9 cellular contexts compared by ENCODE assay signal in the genomic region with DNA sequence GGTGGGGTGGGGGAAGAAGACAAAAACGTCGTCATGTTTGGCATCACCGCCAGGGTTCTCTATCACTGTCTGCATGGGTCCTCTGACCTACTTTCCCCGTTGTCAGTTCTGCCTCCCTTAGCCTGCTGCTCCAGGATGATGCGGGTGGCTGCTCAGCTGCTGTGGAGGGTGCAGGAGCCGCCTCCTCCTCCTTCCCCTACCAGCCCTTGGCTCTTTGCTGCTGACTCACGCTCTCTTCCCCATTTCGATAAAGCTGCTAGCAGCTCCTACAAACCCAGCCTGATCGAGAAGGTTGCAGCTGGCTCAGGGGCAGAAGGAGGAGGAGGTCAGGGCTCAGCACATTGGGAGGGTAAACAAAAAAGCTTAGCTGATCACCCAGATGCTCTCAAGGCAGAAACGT.
A peak's percentile ranks its signal among the peaks of the same experiment; 100 is the strongest.
DNase-seq lines count a peak whose midpoint lies in the region; ATAC-seq lines count a peak whose summit lies in the region.
"Had no signal": no experiment of that assay in that cellular context is flagged by ENCODE, and none has a peak within 500 bp of the region (broad histone marks: within the 10 kb centered on the region; RNA-seq: fewer than 3 reads in every experiment).

No MANE protein-coding gene starts in this region.

- ATAC-seq in GM19467 (IDR thresholded peaks at IDR 0.05; ENCODE audit: unreplicated experiment) (no peak), HG03439 (IDR thresholded peaks at IDR 0.05; ENCODE audit: unreplicated experiment) (no peak)

- DNase-seq in ELR (ENCODE audit: low read depth) (peak; percentile 64), NCI-H226 (peak; percentile 48), cerebellar cortex (ENCODE audit: low spot score) (peak; percentile 57), nucleus accumbens (lab: John Stamatoyannopoulos, UW) (peak in 36 of 56 donors; percentile 23 to 83 (median 50)), NCI-H2227 treated with DMSO at 0.1 percent for 48 hours (lab: John Stamatoyannopoulos, UW) (no peak)
- DNase-seq in activated CD8-positive, alpha-beta memory T cell treated with anti-CD3 and anti-CD28 coated beads for 24 hours, result no peak
- DNase-seq: effector CD4-positive, alpha-beta T cell had no signal

Comparison
In these comparisons a context has a peak if more than half of its experiments do, and no peak if none do; other contexts are left out.
1. DNase-seq: peak in ELR (single experiment), NCI-H226 (single experiment), cerebellar cortex (single experiment) and nucleus accumbens (36 of 56); none in activated CD8-positive, alpha-beta memory T cell treated with anti-CD3 and anti-CD28 coated beads for 24 hours (single experiment) and NCI-H2227 treated with DMSO at 0.1 percent for 48 hours (single experiment).